Comparison of ENCODE assay signal across 15 cellular contexts in genomic region chr9:37987467-37987981, GRCh38.
DNase-seq lines count a peak whose midpoint lies in the region; ATAC-seq and TF ChIP-seq lines count a peak whose summit lies in the region.
"Had no signal": no experiment of that assay in that cellular context is flagged by ENCODE, and none has a peak within 500 bp of the region (broad histone marks: within the 10 kb centered on the region; RNA-seq: fewer than 3 reads in every experiment).

No MANE protein-coding gene starts in this region.

- no peak overlapping the region for H3K4me3 Mint-ChIP-seq in stimulated activated naive CD8-positive, alpha-beta T cell treated with anti-CD3 and anti-CD28 coated beads, Interleukin-15, amount 100 ng/mL, for 72 hours
- H3K4me3 Mint-ChIP-seq in progenitor cell of endocrine pancreas (ENCODE audit: low read depth): no peak overlapping the region
- H3K4me3 Mint-ChIP-seq: activated CD8-positive, alpha-beta T cell treated with anti-CD3 and anti-CD28 coated beads, Interleukin-2, amount 10 ng/mL, durations not matched to agents 7 days and 5 days had no signal

- H3K27ac ChIP-seq in substantia nigra (ENCODE audit: low read depth, low read length, poor library complexity, severe bottlenecking): peak overlapping the region; percentile 96
- H3K27ac ChIP-seq: thyroid gland, WERI-Rb-1 had no signal

- ATAC-seq in Right ventricle myocardium superior (ENCODE audit: poor library complexity): peak; percentile 70
- no peak for ATAC-seq in stimulated activated naive CD8-positive, alpha-beta T cell treated with anti-CD3 and anti-CD28 coated beads, Interleukin-15, amount 100 ng/mL, for 72 hours
- ATAC-seq: activated CD8-positive, alpha-beta T cell treated with anti-CD3 and anti-CD28 coated beads, Interleukin-2, amount 10 ng/mL, durations not matched to agents 7 days and 5 days had no signal

- TF ChIP-seq CTCF in progenitor cell of endocrine pancreas (IDR thresholded peaks at IDR 0.05; ENCODE audit: unreplicated experiment): no peak

- H3K27me3 Mint-ChIP-seq in stimulated activated naive CD8-positive, alpha-beta T cell treated with anti-CD3 and anti-CD28 coated beads, Interleukin-15, amount 100 ng/mL, for 72 hours: no peaks in the 10 kb centered on the region
- H3K27me3 Mint-ChIP-seq in progenitor cell of endocrine pancreas: no peaks in the 10 kb centered on the region

- H3K9me3 Mint-ChIP-seq in stimulated activated naive CD8-positive, alpha-beta T cell treated with anti-CD3 and anti-CD28 coated beads, Interleukin-15, amount 100 ng/mL, for 72 hours: no peaks in the 10 kb centered on the region
- no peaks in the 10 kb centered on the region for H3K9me3 Mint-ChIP-seq in progenitor cell of endocrine pancreas (ENCODE audit: low read depth)
- H3K9me3 Mint-ChIP-seq: activated T-helper 2 cell treated with anti-CD3 and anti-CD28 coated beads, Interferon-gamma antibody, Interleukin-2, Interleukin-4, amounts not matched to agents 10 μg/mL and 5 μg/mL and 100 μg/mL, durations not matched to agents 14 hours and 24 hours and 36 hours had no signal

- no peak overlapping the region for H3K27ac Mint-ChIP-seq in stimulated activated naive CD8-positive, alpha-beta T cell treated with anti-CD3 and anti-CD28 coated beads, Interleukin-15, amount 100 ng/mL, for 72 hours
- no peak overlapping the region for H3K27ac Mint-ChIP-seq in progenitor cell of endocrine pancreas
- H3K27ac Mint-ChIP-seq: activated CD8-positive, alpha-beta T cell treated with anti-CD3 and anti-CD28 coated beads, Interleukin-2, amount 10 ng/mL, durations not matched to agents 7 days and 5 days; activated T-helper 2 cell treated with anti-CD3 and anti-CD28 coated beads, Interferon-gamma antibody, Interleukin-2, Interleukin-4, amounts not matched to agents 10 μg/mL and 5 μg/mL and 100 μg/mL, durations not matched to agents 14 hours and 24 hours and 36 hours had no signal

- peaks cover 12% of the 10 kb centered on the region for H3K4me1 Mint-ChIP-seq in stimulated activated naive CD8-positive, alpha-beta T cell treated with anti-CD3 and anti-CD28 coated beads, Interleukin-15, amount 100 ng/mL, for 72 hours
- peaks cover 11% of the 10 kb centered on the region for H3K4me1 Mint-ChIP-seq in progenitor cell of endocrine pancreas (ENCODE audit: low read depth)

- intact Hi-C loops in Right ventricle myocardium superior (cut with DNase I): loop anchor here (5.0 kb wide), 1 partner anchor 65 kb away; no protein-coding TSS in a partner anchor

- H3K36me3 Mint-ChIP-seq in progenitor cell of endocrine pancreas (ENCODE audit: insufficient read depth): peaks cover 3% of the 10 kb centered on the region

- DNase-seq in LHCN-M2 (ENCODE audit: low read depth) (peak; percentile 53), OCI-M1 (lab: John Stamatoyannopoulos, UW) (peak; percentile 8), Right ventricle myocardium superior (peak; percentile 61), substantia nigra (lab: John Stamatoyannopoulos, UW) (peak in 13 of 49 donors; percentile 23 to 58 (median 37)), Kasumi-1 (lab: John Stamatoyannopoulos, UW) (no peak), NAMALWA (ENCODE audit: low spot score) (no peak), progenitor cell of endocrine pancreas (ENCODE audit: low spot score, unreplicated experiment) (no peak)
- no peak for DNase-seq in stimulated activated naive CD8-positive, alpha-beta T cell treated with anti-CD3 and anti-CD28 coated beads, Interleukin-15, amount 100 ng/mL, for 72 hours
- DNase-seq: activated CD8-positive, alpha-beta T cell treated with anti-CD3 and anti-CD28 coated beads, Interleukin-2, amount 10 ng/mL, durations not matched to agents 7 days and 5 days; DMS53; NCI-H2227 treated with DMSO at 0.1 percent for 48 hours; stimulated activated CD4-positive, alpha-beta T cell treated with anti-CD3 and anti-CD28 coated beads, Interleukin-4, amount 100 ng/mL, for 1 hour; thyroid gland; WERI-Rb-1 had no signal

Comparison
In these comparisons a context has a peak if more than half of its experiments do, and no peak if none do; other contexts are left out.
1. DNase-seq: peak in LHCN-M2 (single experiment), OCI-M1 (single experiment) and Right ventricle myocardium superior (single experiment); none in stimulated activated naive CD8-positive, alpha-beta T cell treated with anti-CD3 and anti-CD28 coated beads, Interleukin-15, amount 100 ng/mL, for 72 hours (0 of 2), Kasumi-1 (0 of 2), NAMALWA (single experiment) and progenitor cell of endocrine pancreas (single experiment).